Comparison of ENCODE assay signal across 8 cellular contexts in genomic region chr2:72920317-72921087, GRCh38. TPM values are rescaled to one million over a fixed set of nuclear protein-coding genes. Genes with fewer than 3 reads are reported as not detected.
DNase-seq lines count a peak whose midpoint lies in the region; ATAC-seq and TF ChIP-seq lines count a peak whose summit lies in the region.

No MANE protein-coding gene starts in this region.

- H3K4me3 Mint-ChIP-seq in T-cell, result peak overlapping the region; percentile 36 to 65 (median 41)

- H3K27me3 ChIP-seq in spleen (replicated peaks in 1 of 7), result peaks cover 28 to 100% (median 100%) of the 10 kb centered on the region in 7 donors

- no peaks in the 10 kb centered on the region for H3K9me3 Mint-ChIP-seq in T-cell

- H3K36me3 ChIP-seq in spleen, result no peaks in the 10 kb centered on the region

- H3K27ac ChIP-seq in spleen, result no peak overlapping the region

- no peak for TF ChIP-seq POLR2A in spleen (IDR thresholded peaks at IDR 0.05)

- H3K4me1 Mint-ChIP-seq in T-cell, result peaks cover 15 to 41% (median 34%) of the 10 kb centered on the region in 3 donors

- peak; percentile 10 for DNase-seq in DMS79 treated with DMSO at 0.1 percent for 48 hours (lab: John Stamatoyannopoulos, UW)
- DNase-seq in DMS79 (lab: John Stamatoyannopoulos, UW), result no peak
- DNase-seq in T-cell, result peak in 3 of 34 experiments; percentile 6 to 24 (median 18)
- DNase-seq in fibroblast of peridontal ligament (ENCODE audit: extremely low read depth), result peak; percentile 15
- DNase-seq in spleen, result no peak
- DNase-seq in HT-29 (ENCODE audit: low spot score), result no peak
- no peak for DNase-seq in activated CD4-positive, CD25-positive, alpha-beta regulatory T cell (lab: John Stamatoyannopoulos, UW)

- TF ChIP-seq CTCF in spleen (IDR thresholded peaks at IDR 0.05 in 8 of 11, conservative IDR thresholded peaks at IDR 0.05 in 3 of 11), result no peak

- intact Hi-C loops in spleen (cut with DNase I; ENCODE audit: low total_unique reads), result no loop called here

- WGBS in spleen, 5 donors, result 2 to 6% (median 3%) methylated on average over 43 to 77 of the region's 77 CpGs

- H3K36me3 Mint-ChIP-seq in T-cell, result no peaks in the 10 kb centered on the region

- POLR2A ChIA-PET in T-cell (lab: Charles Lee), result no interaction called here

- CTCF ChIA-PET in T-cell (lab: Charles Lee), result interaction anchor here in 1 of 2 donors (0.6 kb wide), 1 partner anchor 13 kb away, joined by 3 read pairs; no protein-coding TSS in a partner anchor

- no peaks in the 10 kb centered on the region for H3K9me3 ChIP-seq in spleen

- H3K4me1 ChIP-seq in spleen, result peaks cover 41 to 75% (median 68%) of the 10 kb centered on the region in 6 donors

- ATAC-seq in T-cell (replicated peaks in 1 of 4), result peak in 1 of 4 experiments; percentile 28
- no peak for ATAC-seq in HG03565 (IDR thresholded peaks at IDR 0.05; ENCODE audit: unreplicated experiment)

- peaks cover 47 to 74% of the 10 kb centered on the region in 2 donors for H3K27me3 Mint-ChIP-seq in T-cell

- no peak overlapping the region for H3K27ac Mint-ChIP-seq in T-cell

- peak overlapping the region; percentile 7 to 65 (median 32) for H3K4me3 ChIP-seq in spleen

RNA-seq across cellular contexts. Expression of gene EMX1, which starts 3.2 kb away (rescaled TPM):
- not detected for total RNA-seq in T-cell
- not detected for total RNA-seq in spleen
- polyA plus RNA-seq in spleen, result not detected
- 0.23 and 1.0 TPM in 2 replicates for total RNA-seq in HT-29 (2014; rRNA removed; shearing (Covaris generic))

RNA-seq across cellular contexts. Expression of gene SPR, which starts 33.3 kb away (rescaled TPM):
- total RNA-seq in T-cell (under 1 TPM in 3 of 5 donors, not detected in 2; 0.35 to 0.58 (median 0.39) TPM), spleen (10 to 100 TPM in 3 of 7 donors, 1 to 10 TPM in 4; 8.4 to 22.6 (median 9.6) TPM)
- polyA plus RNA-seq in spleen, result 10 to 100 TPM in 2 of 3 donors, 1 to 10 TPM in 1; 3.9 to 12.1 (median 10.0) TPM
- 77.8 and 86.8 TPM in 2 replicates for total RNA-seq in HT-29 (2014; rRNA removed; shearing (Covaris generic))

Comparison
In these comparisons a context has a peak if more than half of its experiments do, and no peak if none do; other contexts are left out.
1. DNase-seq: peak in DMS79 treated with DMSO at 0.1 percent for 48 hours (single experiment) and fibroblast of peridontal ligament (single experiment); none in DMS79 (single experiment), spleen (single experiment), HT-29 (single experiment) and activated CD4-positive, CD25-positive, alpha-beta regulatory T cell (0 of 4).
2. RNA of gene SPR, which starts 33.3 kb away (total RNA-seq): 77.8 to 86.8 TPM in HT-29 and 8.4 to 22.6 TPM in spleen; 0.35 to 0.58 TPM in T-cell; every median in the first group is over 4 times any median in the second.